Comparison of ENCODE assay signal across 7 cellular contexts in genomic region chr11:71638801-71639519, GRCh38. TPM values are rescaled to one million over a fixed set of nuclear protein-coding genes. Genes with fewer than 3 reads are reported as not detected.
DNase-seq lines count a peak whose midpoint lies in the region; ATAC-seq and TF ChIP-seq lines count a peak whose summit lies in the region.
"Not testable (repeated sequence)": the region's sequence is repeated elsewhere in the genome, so short reads cannot be mapped to it uniquely, and the experiment has no call there.

No MANE protein-coding gene starts in this region.

- peaks cover 44% of the 10 kb centered on the region for H3K27me3 Mint-ChIP-seq in T-helper 17 cell

- peak overlapping the region; percentile 82 for H3K4me3 Mint-ChIP-seq in T-helper 17 cell

- TF ChIP-seq CTCF in GM12872 (IDR thresholded peaks at IDR 0.05; ENCODE audit: insufficient read depth, low read depth, low read length) (peak; percentile 62; the same call in 2 of the 3 replicates), lower lobe of right lung (IDR thresholded peaks at IDR 0.05) (peak; percentile 58)

- not testable (repeated sequence) for H3K36me3 Mint-ChIP-seq in T-helper 17 cell (ENCODE audit: low read depth)

- H3K4me3 ChIP-seq in lower lobe of right lung: peak overlapping the region; percentile 44

- H3K27me3 ChIP-seq in lower lobe of right lung (ENCODE audit: low read depth): not testable (repeated sequence)

- not testable (repeated sequence) for H3K4me1 Mint-ChIP-seq in T-helper 17 cell

- DNase-seq in NCI-H1417 (lab: John Stamatoyannopoulos, UW) (peak; percentile 58 to 71 (median 64)), T-helper 17 cell (peak; percentile 56 to 73 (median 65)), epidermal melanocyte (ENCODE audit: insufficient read length, low spot score) (peak; percentile 16), lower lobe of right lung (peak; percentile 70)
- peak; percentile 41 for DNase-seq in activated effector memory CD4-positive, alpha-beta T cell treated with Interleukin-2 at 50 U/mL for 16 hours
- DNase-seq in stimulated activated CD4-positive, alpha-beta T cell treated with anti-CD3 and anti-CD28 coated beads, Interleukin-15, amount 100 ng/mL, for 48 hours (ENCODE audit: low read depth in 2 of 2): peak; percentile 8 to 36

- not testable (repeated sequence) for H3K27ac ChIP-seq in lower lobe of right lung

- H3K9me3 ChIP-seq in T-helper 17 cell (ENCODE audit: control insufficient read depth, low read length, poor library complexity, severe bottlenecking); lower lobe of right lung: not testable (repeated sequence)

- ATAC-seq in T-helper 17 cell (peak; percentile 47), lower lobe of right lung (peak in 1 of 2 donors; percentile 77)

- not testable (repeated sequence) for H3K4me1 ChIP-seq in lower lobe of right lung

- H3K36me3 ChIP-seq in lower lobe of right lung: not testable (repeated sequence)

- H3K27ac Mint-ChIP-seq in T-helper 17 cell: peak overlapping the region; percentile 77

- intact Hi-C loops in lower lobe of right lung (cut with DNase I): not testable (repeated sequence)

RNA-seq across cellular contexts. Expression of gene KRTAP5-11, which starts 56.3 kb away (rescaled TPM):
- not detected for total RNA-seq in T-helper 17 cell
- total RNA-seq in lower lobe of right lung: not detected

Comparison
In these comparisons a context has a peak if more than half of its experiments do, and no peak if none do; other contexts are left out.
1. DNase-seq: peak in every context shown above with its lines; median percentile 70 in lower lobe of right lung; 65 in T-helper 17 cell; 64 in NCI-H1417; 41 in activated effector memory CD4-positive, alpha-beta T cell treated with Interleukin-2 at 50 U/mL for 16 hours; 22 in stimulated activated CD4-positive, alpha-beta T cell treated with anti-CD3 and anti-CD28 coated beads, Interleukin-15, amount 100 ng/mL, for 48 hours; 16 in epidermal melanocyte.